1 cellular context compared by ENCODE assay signal in the genomic region with DNA sequence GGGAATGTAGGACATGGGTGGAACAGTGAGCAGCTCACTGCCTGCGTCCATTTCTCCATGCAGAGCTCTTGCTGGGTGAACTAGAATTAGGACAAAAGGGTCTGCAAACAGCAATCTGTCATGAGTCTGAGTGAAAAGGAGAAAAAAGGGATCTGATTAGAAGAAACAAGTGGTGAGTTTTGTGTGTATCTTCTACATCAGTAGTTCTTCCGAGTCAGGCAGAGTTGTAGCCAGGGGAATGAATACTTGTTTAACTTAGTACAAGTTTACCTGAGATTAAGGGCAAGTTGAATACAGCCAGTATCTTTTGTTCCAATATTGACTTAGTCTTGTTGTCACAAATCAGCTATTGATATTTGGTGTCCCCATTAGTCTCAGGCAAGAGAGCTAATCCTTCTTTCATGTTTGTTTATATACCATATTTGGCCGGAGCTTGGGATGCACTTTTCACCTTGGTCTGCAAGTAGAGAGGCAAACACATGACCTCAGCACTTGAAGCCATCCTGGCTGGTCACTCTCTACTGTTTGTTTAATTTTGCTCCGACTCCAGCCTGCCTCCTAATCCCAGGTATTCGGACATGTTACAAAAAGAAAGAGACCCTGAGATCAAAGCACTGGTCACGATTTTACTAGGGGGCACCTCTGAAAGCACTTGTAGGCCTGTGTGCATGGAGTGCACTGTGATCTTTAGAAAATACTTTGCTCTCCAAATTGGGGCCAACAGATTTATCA.
A peak's percentile ranks its signal among the peaks of the same experiment; 100 is the strongest.
TF ChIP-seq lines count a peak whose summit lies in the region.

No MANE protein-coding gene starts in this region.

TF ChIP-seq in HepG2, 621 proteins besides CTCF, POLR2A, EP300 and RAD21 (continued from another document and continues in another):
- no peak for TF ChIP-seq ATM (IDR thresholded peaks at IDR 0.05; ENCODE audit: borderline replicate concordance)
- peak; percentile 53; the same call in 1 of the 2 replicates for TF ChIP-seq GMEB1 (CRISPR knock-in tag; IDR thresholded peaks at IDR 0.05; ENCODE audit: borderline replicate concordance)
- TF ChIP-seq, protein P1, sequence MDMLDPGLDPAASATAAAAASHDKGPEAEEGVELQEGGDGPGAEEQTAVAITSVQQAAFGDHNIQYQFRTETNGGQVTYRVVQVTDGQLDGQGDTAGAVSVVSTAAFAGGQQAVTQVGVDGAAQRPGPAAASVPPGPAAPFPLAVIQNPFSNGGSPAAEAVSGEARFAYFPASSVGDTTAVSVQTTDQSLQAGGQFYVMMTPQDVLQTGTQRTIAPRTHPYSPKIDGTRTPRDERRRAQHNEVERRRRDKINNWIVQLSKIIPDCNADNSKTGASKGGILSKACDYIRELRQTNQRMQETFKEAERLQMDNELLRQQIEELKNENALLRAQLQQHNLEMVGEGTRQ (IDR thresholded peaks at IDR 0.05; ENCODE audit: low read depth, low read length), result no peak
- TF ChIP-seq, protein P1 (CRISPR knock-in tag; IDR thresholded peaks at IDR 0.05; ENCODE audit: borderline replicate concordance), result peak; percentile 94; the same call in 1 of the 2 replicates
- no peak for TF ChIP-seq MED8 (CRISPR knock-in tag; IDR thresholded peaks at IDR 0.05; ENCODE audit: insufficient replicate concordance)
- peak; percentile 80; the same call in 1 of the 2 replicates for TF ChIP-seq ZBTB3 (CRISPR knock-in tag; IDR thresholded peaks at IDR 0.05; ENCODE audit: borderline replicate concordance, low read depth)
- peak; percentile 85; the same call in 1 of the 2 replicates for TF ChIP-seq KIAA2018 (CRISPR knock-in tag; IDR thresholded peaks at IDR 0.05; ENCODE audit: borderline replicate concordance)
- peak; percentile 90; the same call in 1 of the 2 replicates for TF ChIP-seq ZNF746 (CRISPR knock-in tag; IDR thresholded peaks at IDR 0.05)
- TF ChIP-seq, protein P2, sequence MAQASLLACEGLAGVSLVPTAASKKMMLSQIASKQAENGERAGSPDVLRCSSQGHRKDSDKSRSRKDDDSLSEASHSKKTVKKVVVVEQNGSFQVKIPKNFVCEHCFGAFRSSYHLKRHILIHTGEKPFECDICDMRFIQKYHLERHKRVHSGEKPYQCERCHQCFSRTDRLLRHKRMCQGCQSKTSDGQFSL (CRISPR knock-in tag; IDR thresholded peaks at IDR 0.05), result no peak
- TF ChIP-seq ZNF619 (CRISPR knock-in tag; IDR thresholded peaks at IDR 0.05), result no peak
- TF ChIP-seq ZNF160 (CRISPR knock-in tag; IDR thresholded peaks at IDR 0.05), result peak; percentile 90; the same call in 1 of the 2 replicates
- TF ChIP-seq GATAD1 (CRISPR knock-in tag; IDR thresholded peaks at IDR 0.05), result peak; percentile 75
- no peak for TF ChIP-seq HNRNPLL (IDR thresholded peaks at IDR 0.05; ENCODE audit: low read depth, low read length, poor library complexity, severe bottlenecking)
- TF ChIP-seq FOXM1 (CRISPR knock-in tag; IDR thresholded peaks at IDR 0.05), result no peak
- no peak for TF ChIP-seq ZNF768 (CRISPR knock-in tag; IDR thresholded peaks at IDR 0.05)
- no peak; the same call in 1 of the 2 replicates for TF ChIP-seq ZNF766 (CRISPR knock-in tag; IDR thresholded peaks at IDR 0.05; ENCODE audit: borderline replicate concordance)
- TF ChIP-seq ZNF20 (CRISPR knock-in tag; IDR thresholded peaks at IDR 0.05), result no peak
- peak; percentile 67; the same call in 1 of the 2 replicates for TF ChIP-seq ELF1 (CRISPR knock-in tag; IDR thresholded peaks at IDR 0.05)
- no peak for TF ChIP-seq MATR3 (CRISPR knock-in tag; IDR thresholded peaks at IDR 0.05)
- TF ChIP-seq ZNF556 (CRISPR knock-in tag; IDR thresholded peaks at IDR 0.05; ENCODE audit: borderline replicate concordance), result peak; percentile 79; the same call in 1 of the 2 replicates
- TF ChIP-seq ZKSCAN8 (CRISPR knock-in tag; IDR thresholded peaks at IDR 0.05; ENCODE audit: borderline replicate concordance), result peak; percentile 97
- peak; percentile 100 for TF ChIP-seq NKX3-1 (CRISPR knock-in tag; IDR thresholded peaks at IDR 0.05)
- TF ChIP-seq ZNF772 (CRISPR knock-in tag; IDR thresholded peaks at IDR 0.05), result peak; percentile 95
- TF ChIP-seq TBP (CRISPR knock-in tag; IDR thresholded peaks at IDR 0.05), result no peak
- TF ChIP-seq HDAC1 (CRISPR knock-in tag; IDR thresholded peaks at IDR 0.05), result peak; percentile 100
- TF ChIP-seq ZMYM3 (CRISPR knock-in tag; IDR thresholded peaks at IDR 0.05), result peak; percentile 84
- TF ChIP-seq ZBTB34 (CRISPR knock-in tag; IDR thresholded peaks at IDR 0.05), result peak; percentile 96
- TF ChIP-seq CREB1 (IDR thresholded peaks at IDR 0.05), result 0 out of 2 replicates have a peak, but pooled peaks have one; percentile 11
- peak; percentile 90 for TF ChIP-seq CREB1 (CRISPR knock-in tag; IDR thresholded peaks at IDR 0.05)
- peak; percentile 100 for TF ChIP-seq FOXA1 (IDR thresholded peaks at IDR 0.05)
- TF ChIP-seq FOXA1 (CRISPR knock-in tag; IDR thresholded peaks at IDR 0.05), result peak; percentile 100
- TF ChIP-seq MLLT10 (CRISPR knock-in tag; IDR thresholded peaks at IDR 0.05), result no peak
- TF ChIP-seq ZNF501 (CRISPR knock-in tag; IDR thresholded peaks at IDR 0.05), result no peak; the same call in 1 of the 2 replicates
- no peak; the same call in 1 of the 2 replicates for TF ChIP-seq ZNF33A (CRISPR knock-in tag; IDR thresholded peaks at IDR 0.05; ENCODE audit: borderline replicate concordance)
- no peak for TF ChIP-seq GABPA (IDR thresholded peaks at IDR 0.05; ENCODE audit: low read depth, low read length)
- peak; percentile 70 for TF ChIP-seq GABPA (CRISPR knock-in tag; IDR thresholded peaks at IDR 0.05; ENCODE audit: low read depth)
- peak; percentile 27 for TF ChIP-seq STAG1 (CRISPR knock-in tag; IDR thresholded peaks at IDR 0.05)
- no peak for TF ChIP-seq U2AF1 (optimal IDR thresholded peaks at IDR 0.05; ENCODE audit: low read depth, low read length)
- peak; percentile 35; the same call in 1 of the 2 replicates for TF ChIP-seq SMC3 (IDR thresholded peaks at IDR 0.05; ENCODE audit: low read length)
- TF ChIP-seq ZNF781 (CRISPR knock-in tag; IDR thresholded peaks at IDR 0.05; ENCODE audit: borderline replicate concordance, not compliant biosample characterization), result peak; percentile 76
- peak; percentile 89; the same call in 1 of the 2 replicates for TF ChIP-seq ZMAT3 (CRISPR knock-in tag; conservative IDR thresholded peaks at IDR 0.05)
- no peak for TF ChIP-seq CHCHD3 (CRISPR knock-in tag; IDR thresholded peaks at IDR 0.05)
- TF ChIP-seq, protein P3, sequence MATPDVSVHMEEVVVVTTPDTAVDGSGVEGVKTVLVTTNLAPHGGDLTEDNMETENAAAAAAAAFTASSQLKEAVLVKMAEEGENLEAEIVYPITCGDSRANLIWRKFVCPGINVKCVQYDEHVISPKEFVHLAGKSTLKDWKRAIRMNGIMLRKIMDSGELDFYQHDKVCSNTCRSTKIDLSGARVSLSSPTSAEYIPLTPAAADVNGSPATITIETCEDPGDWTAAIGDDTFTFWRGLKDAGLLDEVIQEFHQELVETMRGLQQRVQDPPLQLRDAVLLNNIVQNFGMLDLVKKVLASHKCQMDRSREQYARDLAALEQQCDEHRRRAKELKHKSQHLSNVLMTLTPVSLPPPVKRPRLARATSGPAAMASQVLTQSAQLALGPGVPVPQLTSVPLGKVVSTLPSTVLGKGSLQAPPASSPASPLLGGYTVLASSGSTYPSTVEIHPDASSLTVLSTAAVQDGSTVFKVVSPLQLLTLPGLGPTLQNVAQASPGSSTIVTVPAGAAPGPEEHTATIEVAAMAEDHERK (CRISPR knock-in tag; IDR thresholded peaks at IDR 0.05; ENCODE audit: low read depth), result no peak
- TF ChIP-seq ZNF484 (CRISPR knock-in tag; IDR thresholded peaks at IDR 0.05; ENCODE audit: borderline replicate concordance, low read depth), result 0 out of 2 replicates have a peak, but pooled peaks have one; percentile 67
- 0 out of 2 replicates have a peak, but pooled peaks have one; percentile 84 for TF ChIP-seq MTERF4 (CRISPR knock-in tag; IDR thresholded peaks at IDR 0.05)
- TF ChIP-seq RNF2 (conservative IDR thresholded peaks at IDR 0.05; ENCODE audit: low read depth), result peak; percentile 94; the same call in 1 of the 2 replicates
- peak; percentile 96; the same call in 1 of the 2 replicates for TF ChIP-seq ZNF816 (CRISPR knock-in tag; IDR thresholded peaks at IDR 0.05; ENCODE audit: borderline replicate concordance)
- TF ChIP-seq TBL1XR1 (IDR thresholded peaks at IDR 0.05; ENCODE audit: borderline replicate concordance, low read length, partially characterized antibody), result peak; percentile 100
- TF ChIP-seq ZNF790 (CRISPR knock-in tag; IDR thresholded peaks at IDR 0.05; ENCODE audit: borderline replicate concordance), result 0 out of 2 replicates have a peak, but pooled peaks have one; percentile 61
